Comparison of ENCODE assay signal across 21 cellular contexts in genomic region chr3:135497979-135498378, GRCh38.
"Had no signal": no experiment of that assay in that cellular context is flagged by ENCODE, and none has a peak within 500 bp of the region (broad histone marks: within the 10 kb centered on the region; RNA-seq: fewer than 3 reads in every experiment).

No MANE protein-coding gene starts in this region.

- H3K27ac ChIP-seq: colonic mucosa, epithelial cell of prostate, esophagus squamous epithelium, gastrocnemius medialis, heart right ventricle, left lung, lower lobe of right lung had no signal

- ATAC-seq: effector memory CD8-positive, alpha-beta T cell; esophagus mucosa; gastrocnemius medialis; heart right ventricle; left lung; left ventricle myocardium superior; lower lobe of right lung; mucosa of descending colon had no signal

- H3K4me1 ChIP-seq: colonic mucosa, esophagus squamous epithelium, gastrocnemius medialis, heart right ventricle, left lung, lower lobe of right lung had no signal

- DNase-seq: colonic mucosa; cortex of kidney; effector CD8-positive, alpha-beta T cell; effector memory CD8-positive, alpha-beta T cell; endodermal cell; erythroblast; esophagus squamous epithelium; foreskin fibroblast; foreskin melanocyte; gastrocnemius medialis; heart right ventricle; hippocampal formation; left cardiac atrium; left lung; left ventricle myocardium superior; lower lobe of right lung; mesenchymal stem cell; mucosa of descending colon; naive B cell had no signal

- H3K4me3 ChIP-seq: colonic mucosa, esophagus squamous epithelium, gastrocnemius medialis, heart right ventricle, left lung, lower lobe of right lung, mucosa of descending colon had no signal

- H3K9me3 ChIP-seq: colonic mucosa, esophagus squamous epithelium, gastrocnemius medialis, heart right ventricle, left lung, lower lobe of right lung, mucosa of descending colon had no signal

- H3K27me3 ChIP-seq: colonic mucosa, gastrocnemius medialis, left lung had no signal

- H3K36me3 ChIP-seq: colonic mucosa, esophagus squamous epithelium, gastrocnemius medialis, heart right ventricle, left lung, lower lobe of right lung had no signal
